Comparison of ENCODE assay signal across 8 cellular contexts in the genomic region with DNA sequence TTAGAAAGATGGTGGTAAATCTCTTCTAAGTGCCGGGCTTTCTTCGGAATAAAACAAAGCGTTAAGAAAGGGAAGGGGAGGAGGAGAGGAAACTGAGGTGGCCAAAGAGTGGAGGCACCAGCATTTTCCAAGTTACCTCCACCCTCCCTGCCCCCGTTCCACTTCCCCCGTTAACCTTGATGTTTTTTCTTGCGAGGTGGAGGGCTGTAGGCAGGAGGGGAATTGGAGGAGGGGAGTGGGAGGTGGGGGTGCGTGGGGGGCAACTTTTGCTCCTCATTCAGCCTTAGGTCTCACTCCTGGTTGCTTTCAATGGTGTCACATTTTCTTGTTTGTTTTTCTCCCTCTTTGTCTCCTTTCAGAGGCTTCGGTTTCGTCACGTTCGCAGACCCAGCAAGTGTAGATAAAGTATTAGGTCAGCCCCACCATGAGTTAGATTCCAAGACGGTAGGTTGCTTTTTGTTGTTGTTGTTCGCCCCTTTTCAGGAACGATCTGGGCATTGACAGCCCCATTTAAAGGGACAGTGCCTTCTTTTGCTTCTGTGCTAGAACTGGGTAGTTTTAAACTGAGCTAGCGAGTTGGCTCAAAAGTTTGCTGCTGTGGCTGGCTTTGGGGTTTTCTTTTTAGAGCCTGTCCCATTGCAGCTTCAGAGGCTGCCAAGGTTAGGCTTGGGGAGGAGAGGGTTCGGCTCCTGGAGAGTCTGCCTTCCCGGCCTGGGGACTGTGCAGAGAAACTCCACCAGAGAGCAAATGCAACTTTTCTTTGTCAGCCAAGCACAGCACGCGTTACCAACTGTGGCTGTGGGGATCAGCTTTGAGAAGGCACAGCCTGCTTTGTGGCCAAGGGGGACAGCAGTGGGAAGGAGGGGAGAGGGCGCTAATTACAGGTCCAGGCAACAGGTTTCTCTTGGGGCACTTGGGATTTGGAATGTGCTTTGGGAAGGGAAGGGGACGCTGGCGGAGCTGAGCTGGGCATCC. TPM values are rescaled to one million over a fixed set of nuclear protein-coding genes. Genes with fewer than 3 reads are reported as not detected.
DNase-seq lines count a peak whose midpoint lies in the region; ATAC-seq and TF ChIP-seq lines count a peak whose summit lies in the region.

No MANE protein-coding gene starts in this region.

- H3K4me3 ChIP-seq in NB4 (ENCODE audit: low read depth, low read length): peak overlapping the region; percentile 67
- no peak overlapping the region for H3K4me3 ChIP-seq in mucosa of descending colon

- ATAC-seq in mucosa of descending colon (no peak), HG02759 (IDR thresholded peaks at IDR 0.05; ENCODE audit: unreplicated experiment) (no peak), HG02938 (IDR thresholded peaks at IDR 0.05; ENCODE audit: unreplicated experiment) (no peak), GM21825 (IDR thresholded peaks at IDR 0.05; ENCODE audit: unreplicated experiment) (no peak), HG03521 (IDR thresholded peaks at IDR 0.05; ENCODE audit: unreplicated experiment) (no peak)

- DNase-seq in GF-D8 (lab: John Stamatoyannopoulos, UW) (peak; percentile 7), NB4 (ENCODE audit: low read depth) (peak; percentile 27), cerebellar cortex (ENCODE audit: low spot score) (peak; percentile 37), mucosa of descending colon (peak in 2 of 3 donors; percentile 8 to 32)

- no peak for TF ChIP-seq POLR2A in NB4 (IDR thresholded peaks at IDR 0.05; ENCODE audit: extremely low read depth, insufficient read length)

- TF ChIP-seq CTCF in NB4 (IDR thresholded peaks at IDR 0.05; ENCODE audit: low read depth, low read length) (no peak), mucosa of descending colon (IDR thresholded peaks at IDR 0.05) (no peak)

- peaks cover 10% of the 10 kb centered on the region for H3K4me1 ChIP-seq in mucosa of descending colon (ENCODE audit: low read depth)

- intact Hi-C loops in mucosa of descending colon (cut with DNase I, micrococcal nuclease): no loop called here

- no peaks in the 10 kb centered on the region for H3K9me3 ChIP-seq in mucosa of descending colon

- H3K36me3 ChIP-seq in mucosa of descending colon (ENCODE audit: low read depth): no peaks in the 10 kb centered on the region

RNA-seq across cellular contexts. Expression of a gene that starts 1.9 kb away (rescaled TPM):
- total RNA-seq in mucosa of descending colon: 10 to 100 TPM; 60.0 to 72.6 (median 65.7) TPM
